9 cellular contexts compared by ENCODE assay signal in genomic region chr17:44203731-44204452, GRCh38. TPM values are rescaled to one million over a fixed set of nuclear protein-coding genes. Genes with fewer than 3 reads are reported as not detected.
DNase-seq lines count a peak whose midpoint lies in the region; ATAC-seq, FAIRE-seq and TF ChIP-seq lines count a peak whose summit lies in the region.
"Had no signal": no experiment of that assay in that cellular context is flagged by ENCODE, and none has a peak within 500 bp of the region (broad histone marks: within the 10 kb centered on the region; RNA-seq: fewer than 3 reads in every experiment).

No MANE protein-coding gene starts in this region.

- TF ChIP-seq CTCF in WI38 (IDR thresholded peaks at IDR 0.05; ENCODE audit: low read depth, low read length): peak; percentile 69
- TF ChIP-seq CTCF in endothelial cell (IDR thresholded peaks at IDR 0.05; ENCODE audit: unreplicated experiment): peak; percentile 94
- TF ChIP-seq CTCF in parathyroid adenoma (IDR thresholded peaks at IDR 0.05): peak; percentile 71

- peak; percentile 96 for FAIRE-seq in G401.6 (lab: Jason Lieb, UNC)
- FAIRE-seq: islet of Langerhans had no signal

- H3K27me3 Mint-ChIP-seq in endothelial cell (ENCODE audit: unreplicated experiment): peaks cover 14% of the 10 kb centered on the region

- peaks cover 15% of the 10 kb centered on the region for H3K36me3 Mint-ChIP-seq in endothelial cell (ENCODE audit: low read depth, unreplicated experiment)

- H3K36me3 ChIP-seq in ACC112 (ENCODE audit: insufficient read depth, low read length) (no peaks in the 10 kb centered on the region), parathyroid adenoma (ENCODE audit: control insufficient read depth, insufficient read depth, low read length) (no peaks in the 10 kb centered on the region)

- H3K4me3 Mint-ChIP-seq in endothelial cell (ENCODE audit: unreplicated experiment): peak overlapping the region; percentile 20

- H3K27ac ChIP-seq in ACC112 (ENCODE audit: low read depth, low read length): 0 out of 2 replicates have a peak overlapping the region, but pooled peaks have one; percentile 3
- H3K27ac ChIP-seq in parathyroid adenoma: no peak overlapping the region

- H3K4me1 ChIP-seq in ACC112 (ENCODE audit: control insufficient read depth, insufficient read depth, low read length, unreplicated experiment) (peaks cover 45% of the 10 kb centered on the region), parathyroid adenoma (peaks cover 11% of the 10 kb centered on the region)

- H3K27me3 ChIP-seq in ACC112 (ENCODE audit: insufficient read depth, low read length): no peaks in the 10 kb centered on the region
- no peaks in the 10 kb centered on the region for H3K27me3 ChIP-seq in parathyroid adenoma (ENCODE audit: control insufficient read depth, insufficient read depth, low read length)

- H3K27ac Mint-ChIP-seq in endothelial cell (ENCODE audit: unreplicated experiment): peak overlapping the region; percentile 5

- H3K4me3 ChIP-seq in ACC112 (ENCODE audit: low read depth, low read length) (no peak overlapping the region; the same call in 1 of the 2 replicates), WI38 (ENCODE audit: low read depth, low read length) (no peak overlapping the region), parathyroid adenoma (ENCODE audit: low read depth, low read length) (no peak overlapping the region)

- H3K4me1 Mint-ChIP-seq in endothelial cell (ENCODE audit: unreplicated experiment): peaks cover 25% of the 10 kb centered on the region

- no peak overlapping the region for H3K4me2 ChIP-seq in parathyroid adenoma (ENCODE audit: low read length)

- ATAC-seq in GM19351 (IDR thresholded peaks at IDR 0.05; ENCODE audit: unreplicated experiment) (no peak), HG02970 (IDR thresholded peaks at IDR 0.05; ENCODE audit: low FRiP score, unreplicated experiment) (no peak)

- no peak overlapping the region for H2AFZ ChIP-seq in ACC112 (ENCODE audit: low read length, unreplicated experiment)
- no peak overlapping the region for H2AFZ ChIP-seq in parathyroid adenoma

- peaks cover 2% of the 10 kb centered on the region for H3K79me2 ChIP-seq in ACC112 (ENCODE audit: control insufficient read depth, insufficient read depth, low read length, unreplicated experiment)
- no peaks in the 10 kb centered on the region for H3K79me2 ChIP-seq in parathyroid adenoma

- H3K9me3 ChIP-seq in parathyroid adenoma (ENCODE audit: control insufficient read depth, low read length): no peaks in the 10 kb centered on the region

- H3K9me3 Mint-ChIP-seq in endothelial cell (ENCODE audit: unreplicated experiment): no peaks in the 10 kb centered on the region

- H3K9ac ChIP-seq in parathyroid adenoma: no peak overlapping the region

- peak; percentile 72 for DNase-seq in NCI-H146 (lab: John Stamatoyannopoulos, UW)
- DNase-seq in endothelial cell (ENCODE audit: low spot score): peak; percentile 54

RNA-seq across cellular contexts. Expression of gene ATXN7L3, which starts 4.2 kb away (rescaled TPM):
- total RNA-seq in endothelial cell (ENCODE audit: unreplicated experiment): 152 TPM

RNA-seq across cellular contexts. Expression of gene UBTF, which starts 15.6 kb away (rescaled TPM):
- total RNA-seq in endothelial cell (ENCODE audit: unreplicated experiment): 63.8 TPM

RNA-seq across cellular contexts. Expression of gene TMUB2, which starts 17.1 kb away (rescaled TPM):
- 39.2 TPM for total RNA-seq in endothelial cell (ENCODE audit: unreplicated experiment)

RNA-seq across cellular contexts. Expression of gene ASB16, which starts 33.4 kb away (rescaled TPM):
- not detected for total RNA-seq in endothelial cell (ENCODE audit: unreplicated experiment)
